In the genomic region with DNA sequence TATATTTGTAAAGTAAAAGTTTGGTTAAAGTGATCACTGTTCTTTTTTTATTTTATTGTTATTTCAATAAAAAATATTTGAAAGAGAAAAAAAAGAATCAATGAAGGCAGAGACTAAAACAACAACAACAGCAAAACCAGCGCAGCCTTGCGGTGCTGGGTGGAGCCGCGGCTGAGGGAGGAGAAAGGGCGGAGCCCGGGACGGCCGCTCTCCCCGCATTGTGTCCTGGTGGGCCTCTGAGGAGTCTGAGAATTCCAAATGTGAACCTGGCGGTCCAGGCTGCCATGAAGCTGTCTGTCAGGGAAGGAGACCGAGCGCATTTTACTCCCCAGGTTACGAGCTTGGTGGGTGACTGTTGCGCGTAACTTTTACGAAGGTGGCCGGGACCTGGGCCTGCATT, we compare ENCODE assay signal across 21 cellular contexts.
"Had no signal": no experiment of that assay in that cellular context is flagged by ENCODE, and none has a peak within 500 bp of the region (broad histone marks: within the 10 kb centered on the region; RNA-seq: fewer than 3 reads in every experiment).

No MANE protein-coding gene starts in this region.

- FAIRE-seq: kidney had no signal

- H3K27me3 Mint-ChIP-seq: stimulated activated naive CD8-positive, alpha-beta T cell treated with anti-CD3 and anti-CD28 coated beads, Interleukin-15, amount 100 ng/mL, for 72 hours had no signal

- DNase-seq: effector memory CD4-positive, alpha-beta T cell; glutamatergic neuron; left cardiac atrium; left ventricle myocardium inferior; mesenchymal stem cell; naive thymus-derived CD4-positive, alpha-beta T cell; nephron progenitor cell; sigmoid colon; stimulated activated CD4-positive, alpha-beta T cell treated with anti-CD3 and anti-CD28 coated beads, Interleukin-2, amount 100 ng/mL, for 24 hours; stimulated activated CD4-positive, alpha-beta T cell treated with anti-CD3 and anti-CD28 coated beads, Interleukin-4, amount 100 ng/mL, for 4 hours; stimulated activated naive B cell treated with anti-CD40 and anti-IgM and Interleukin-4, amounts not matched to agents 10 μg/mL and 1 μg/mL and 100 μg/mL, for 72 hours; stimulated activated naive CD8-positive, alpha-beta T cell treated with anti-CD3 and anti-CD28 coated beads, Interleukin-15, amount 100 ng/mL, for 72 hours; testis had no signal

- H3K4me3 Mint-ChIP-seq: naive thymus-derived CD4-positive, alpha-beta T cell; nephron progenitor cell; stimulated activated naive B cell treated with anti-CD40 and anti-IgM and Interleukin-4, amounts not matched to agents 10 μg/mL and 1 μg/mL and 100 μg/mL, for 72 hours; stimulated activated naive CD8-positive, alpha-beta T cell treated with anti-CD3 and anti-CD28 coated beads, Interleukin-15, amount 100 ng/mL, for 72 hours had no signal

- H3K36me3 Mint-ChIP-seq: naive thymus-derived CD4-positive, alpha-beta T cell; stimulated activated naive B cell treated with anti-CD40 and anti-IgM and Interleukin-4, amounts not matched to agents 10 μg/mL and 1 μg/mL and 100 μg/mL, for 72 hours had no signal

- H3K4me1 ChIP-seq: testis had no signal

- H3K27ac Mint-ChIP-seq: naive thymus-derived CD4-positive, alpha-beta T cell; nephron progenitor cell; stimulated activated naive B cell treated with anti-CD40 and anti-IgM and Interleukin-4, amounts not matched to agents 10 μg/mL and 1 μg/mL and 100 μg/mL, for 72 hours; stimulated activated naive CD8-positive, alpha-beta T cell treated with anti-CD3 and anti-CD28 coated beads, Interleukin-15, amount 100 ng/mL, for 72 hours had no signal

- H3K4me1 Mint-ChIP-seq: stimulated activated naive B cell treated with anti-CD40 and anti-IgM and Interleukin-4, amounts not matched to agents 10 μg/mL and 1 μg/mL and 100 μg/mL, for 72 hours; stimulated activated naive CD8-positive, alpha-beta T cell treated with anti-CD3 and anti-CD28 coated beads, Interleukin-15, amount 100 ng/mL, for 72 hours had no signal

- H3K36me3 ChIP-seq: esophagus muscularis mucosa, gastroesophageal sphincter, left ventricle myocardium inferior, neutrophil, sigmoid colon, tibial nerve had no signal

- H3K9me3 Mint-ChIP-seq: naive thymus-derived CD4-positive, alpha-beta T cell; nephron progenitor cell; stimulated activated naive B cell treated with anti-CD40 and anti-IgM and Interleukin-4, amounts not matched to agents 10 μg/mL and 1 μg/mL and 100 μg/mL, for 72 hours; stimulated activated naive CD8-positive, alpha-beta T cell treated with anti-CD3 and anti-CD28 coated beads, Interleukin-15, amount 100 ng/mL, for 72 hours had no signal

- H3K27ac ChIP-seq: epithelial cell of prostate, esophagus muscularis mucosa, gastroesophageal sphincter, left ventricle myocardium inferior, neutrophil, sigmoid colon, skin epidermis, testis, tibial nerve had no signal

- H3K9me3 ChIP-seq: esophagus muscularis mucosa, gastroesophageal sphincter, left ventricle myocardium inferior, neutrophil, sigmoid colon, testis, tibial nerve had no signal

- H3K27me3 ChIP-seq: esophagus muscularis mucosa, gastroesophageal sphincter, sigmoid colon, testis, tibial nerve had no signal

- H3K4me3 ChIP-seq: esophagus muscularis mucosa, gastroesophageal sphincter, left ventricle myocardium inferior, lung, sigmoid colon, skin epidermis, testis, tibial nerve had no signal
